1 cellular context compared by ENCODE assay signal in the genomic region with DNA sequence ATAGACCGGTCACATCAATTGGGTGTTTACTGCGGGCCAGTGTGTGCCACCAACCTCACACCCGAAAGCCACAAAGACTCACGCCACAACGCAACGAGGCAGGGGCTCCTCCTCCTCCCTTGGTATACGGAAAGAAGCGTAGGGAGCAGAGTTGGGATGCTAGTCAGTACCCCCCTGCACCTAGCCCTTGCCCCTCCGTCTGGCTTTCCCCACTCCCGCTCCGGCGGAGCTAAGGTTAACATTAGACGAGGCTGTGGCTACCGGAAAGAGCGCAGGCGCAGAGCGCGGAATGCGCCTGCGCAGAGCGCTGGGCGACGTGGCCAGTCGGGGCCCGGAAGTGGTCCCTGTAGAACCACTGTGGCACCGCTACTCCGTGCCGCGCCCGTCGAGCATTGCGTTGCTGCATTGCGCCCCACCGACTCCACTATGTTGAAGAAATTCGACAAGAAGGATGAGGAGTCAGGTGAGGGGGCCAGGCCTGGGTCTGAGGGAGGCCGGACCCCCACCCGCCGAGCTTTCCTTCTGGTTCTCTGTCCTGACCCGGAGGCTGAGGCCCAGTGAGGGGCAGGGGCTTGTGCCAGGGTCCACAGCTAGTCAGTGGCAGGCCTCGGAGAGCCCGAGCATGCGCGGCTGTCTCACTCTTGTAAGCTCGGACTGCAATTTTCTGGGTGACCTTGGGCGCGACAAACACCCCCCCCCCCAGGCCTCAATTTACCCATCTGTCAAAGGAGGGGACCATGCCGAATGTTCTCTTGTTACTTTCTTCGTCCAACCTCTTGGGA.
TF ChIP-seq lines count a peak whose summit lies in the region.

A gene with protein sequence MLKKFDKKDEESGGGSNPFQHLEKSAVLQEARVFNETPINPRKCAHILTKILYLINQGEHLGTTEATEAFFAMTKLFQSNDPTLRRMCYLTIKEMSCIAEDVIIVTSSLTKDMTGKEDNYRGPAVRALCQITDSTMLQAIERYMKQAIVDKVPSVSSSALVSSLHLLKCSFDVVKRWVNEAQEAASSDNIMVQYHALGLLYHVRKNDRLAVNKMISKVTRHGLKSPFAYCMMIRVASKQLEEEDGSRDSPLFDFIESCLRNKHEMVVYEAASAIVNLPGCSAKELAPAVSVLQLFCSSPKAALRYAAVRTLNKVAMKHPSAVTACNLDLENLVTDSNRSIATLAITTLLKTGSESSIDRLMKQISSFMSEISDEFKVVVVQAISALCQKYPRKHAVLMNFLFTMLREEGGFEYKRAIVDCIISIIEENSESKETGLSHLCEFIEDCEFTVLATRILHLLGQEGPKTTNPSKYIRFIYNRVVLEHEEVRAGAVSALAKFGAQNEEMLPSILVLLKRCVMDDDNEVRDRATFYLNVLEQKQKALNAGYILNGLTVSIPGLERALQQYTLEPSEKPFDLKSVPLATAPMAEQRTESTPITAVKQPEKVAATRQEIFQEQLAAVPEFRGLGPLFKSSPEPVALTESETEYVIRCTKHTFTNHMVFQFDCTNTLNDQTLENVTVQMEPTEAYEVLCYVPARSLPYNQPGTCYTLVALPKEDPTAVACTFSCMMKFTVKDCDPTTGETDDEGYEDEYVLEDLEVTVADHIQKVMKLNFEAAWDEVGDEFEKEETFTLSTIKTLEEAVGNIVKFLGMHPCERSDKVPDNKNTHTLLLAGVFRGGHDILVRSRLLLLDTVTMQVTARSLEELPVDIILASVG (plus strand): TSS at position 323 of the 782 bp plus-strand sequence. CDS start 104 bp downstream, at position 427.

TF ChIP-seq in HepG2, 621 proteins besides CTCF, POLR2A, EP300 and RAD21 (continued from another document and continues in another):
- TF ChIP-seq, protein P1, sequence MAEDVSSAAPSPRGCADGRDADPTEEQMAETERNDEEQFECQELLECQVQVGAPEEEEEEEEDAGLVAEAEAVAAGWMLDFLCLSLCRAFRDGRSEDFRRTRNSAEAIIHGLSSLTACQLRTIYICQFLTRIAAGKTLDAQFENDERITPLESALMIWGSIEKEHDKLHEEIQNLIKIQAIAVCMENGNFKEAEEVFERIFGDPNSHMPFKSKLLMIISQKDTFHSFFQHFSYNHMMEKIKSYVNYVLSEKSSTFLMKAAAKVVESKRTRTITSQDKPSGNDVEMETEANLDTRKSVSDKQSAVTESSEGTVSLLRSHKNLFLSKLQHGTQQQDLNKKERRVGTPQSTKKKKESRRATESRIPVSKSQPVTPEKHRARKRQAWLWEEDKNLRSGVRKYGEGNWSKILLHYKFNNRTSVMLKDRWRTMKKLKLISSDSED (CRISPR knock-in tag; IDR thresholded peaks at IDR 0.05) = no peak
- TF ChIP-seq ZNF180 (CRISPR knock-in tag; IDR thresholded peaks at IDR 0.05; ENCODE audit: borderline replicate concordance, low read depth) = no peak
- no peak for TF ChIP-seq SP140L (CRISPR knock-in tag; IDR thresholded peaks at IDR 0.05; ENCODE audit: borderline replicate concordance)
- peak; percentile 19; the same call in 1 of the 2 replicates for TF ChIP-seq ZNF232 (CRISPR knock-in tag; IDR thresholded peaks at IDR 0.05; ENCODE audit: borderline replicate concordance)
- peak; percentile 63; the same call in 1 of the 2 replicates for TF ChIP-seq BRD4 (CRISPR knock-in tag; IDR thresholded peaks at IDR 0.05)
- TF ChIP-seq, protein P2, sequence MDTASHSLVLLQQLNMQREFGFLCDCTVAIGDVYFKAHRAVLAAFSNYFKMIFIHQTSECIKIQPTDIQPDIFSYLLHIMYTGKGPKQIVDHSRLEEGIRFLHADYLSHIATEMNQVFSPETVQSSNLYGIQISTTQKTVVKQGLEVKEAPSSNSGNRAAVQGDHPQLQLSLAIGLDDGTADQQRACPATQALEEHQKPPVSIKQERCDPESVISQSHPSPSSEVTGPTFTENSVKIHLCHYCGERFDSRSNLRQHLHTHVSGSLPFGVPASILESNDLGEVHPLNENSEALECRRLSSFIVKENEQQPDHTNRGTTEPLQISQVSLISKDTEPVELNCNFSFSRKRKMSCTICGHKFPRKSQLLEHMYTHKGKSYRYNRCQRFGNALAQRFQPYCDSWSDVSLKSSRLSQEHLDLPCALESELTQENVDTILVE (CRISPR knock-in tag; IDR thresholded peaks at IDR 0.05) = peak; percentile 66; the same call in 1 of the 2 replicates
- TF ChIP-seq KLF15 (CRISPR knock-in tag; IDR thresholded peaks at IDR 0.05; ENCODE audit: borderline replicate concordance) = 0 out of 2 replicates have a peak, but pooled peaks have one; percentile 25
- TF ChIP-seq CBX5 (CRISPR knock-in tag; IDR thresholded peaks at IDR 0.05; ENCODE audit: borderline replicate concordance) = peak; percentile 23; the same call in 1 of the 2 replicates
- TF ChIP-seq ZNF543 (CRISPR knock-in tag; IDR thresholded peaks at IDR 0.05) = 0 out of 2 replicates have a peak, but pooled peaks have one; percentile 18
- TF ChIP-seq SOX6 (IDR thresholded peaks at IDR 0.05) = no peak
- TF ChIP-seq SOX6 (CRISPR knock-in tag; IDR thresholded peaks at IDR 0.05) = peak; percentile 36
- TF ChIP-seq, protein P3, sequence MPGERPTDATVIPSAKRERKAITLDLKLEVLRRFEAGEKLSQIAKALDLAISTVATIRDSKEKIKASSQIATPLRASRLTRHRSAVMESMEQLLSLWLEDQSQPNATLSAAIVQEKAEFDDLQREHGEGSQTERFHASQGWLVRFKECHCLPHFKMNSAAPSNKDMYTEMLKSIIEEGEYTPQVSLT (CRISPR knock-in tag; IDR thresholded peaks at IDR 0.05; ENCODE audit: borderline replicate concordance, low read depth) = no peak
- TF ChIP-seq, protein P4, sequence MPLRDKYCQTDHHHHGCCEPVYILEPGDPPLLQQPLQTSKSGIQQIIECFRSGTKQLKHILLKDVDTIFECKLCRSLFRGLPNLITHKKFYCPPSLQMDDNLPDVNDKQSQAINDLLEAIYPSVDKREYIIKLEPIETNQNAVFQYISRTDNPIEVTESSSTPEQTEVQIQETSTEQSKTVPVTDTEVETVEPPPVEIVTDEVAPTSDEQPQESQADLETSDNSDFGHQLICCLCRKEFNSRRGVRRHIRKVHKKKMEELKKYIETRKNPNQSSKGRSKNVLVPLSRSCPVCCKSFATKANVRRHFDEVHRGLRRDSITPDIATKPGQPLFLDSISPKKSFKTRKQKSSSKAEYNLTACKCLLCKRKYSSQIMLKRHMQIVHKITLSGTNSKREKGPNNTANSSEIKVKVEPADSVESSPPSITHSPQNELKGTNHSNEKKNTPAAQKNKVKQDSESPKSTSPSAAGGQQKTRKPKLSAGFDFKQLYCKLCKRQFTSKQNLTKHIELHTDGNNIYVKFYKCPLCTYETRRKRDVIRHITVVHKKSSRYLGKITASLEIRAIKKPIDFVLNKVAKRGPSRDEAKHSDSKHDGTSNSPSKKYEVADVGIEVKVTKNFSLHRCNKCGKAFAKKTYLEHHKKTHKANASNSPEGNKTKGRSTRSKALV (CRISPR knock-in tag; IDR thresholded peaks at IDR 0.05) = 0 out of 2 replicates have a peak, but pooled peaks have one; percentile 40
- no peak for TF ChIP-seq HMGA1 (CRISPR knock-in tag; conservative IDR thresholded peaks at IDR 0.05)
- TF ChIP-seq, protein P5, sequence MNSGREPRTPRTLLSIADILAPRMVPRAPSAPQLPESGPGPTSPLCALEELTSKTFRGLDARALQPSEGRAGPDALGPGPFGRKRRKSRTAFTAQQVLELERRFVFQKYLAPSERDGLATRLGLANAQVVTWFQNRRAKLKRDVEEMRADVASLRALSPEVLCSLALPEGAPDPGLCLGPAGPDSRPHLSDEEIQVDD (CRISPR knock-in tag; IDR thresholded peaks at IDR 0.05; ENCODE audit: borderline replicate concordance) = peak; percentile 34; the same call in 1 of the 2 replicates
- TF ChIP-seq, protein P6, sequence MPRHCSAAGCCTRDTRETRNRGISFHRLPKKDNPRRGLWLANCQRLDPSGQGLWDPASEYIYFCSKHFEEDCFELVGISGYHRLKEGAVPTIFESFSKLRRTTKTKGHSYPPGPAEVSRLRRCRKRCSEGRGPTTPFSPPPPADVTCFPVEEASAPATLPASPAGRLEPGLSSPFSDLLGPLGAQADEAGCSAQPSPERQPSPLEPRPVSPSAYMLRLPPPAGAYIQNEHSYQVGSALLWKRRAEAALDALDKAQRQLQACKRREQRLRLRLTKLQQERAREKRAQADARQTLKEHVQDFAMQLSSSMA (CRISPR knock-in tag; IDR thresholded peaks at IDR 0.05) = 0 out of 2 replicates have a peak, but pooled peaks have one; percentile 42
- TF ChIP-seq, protein P7, sequence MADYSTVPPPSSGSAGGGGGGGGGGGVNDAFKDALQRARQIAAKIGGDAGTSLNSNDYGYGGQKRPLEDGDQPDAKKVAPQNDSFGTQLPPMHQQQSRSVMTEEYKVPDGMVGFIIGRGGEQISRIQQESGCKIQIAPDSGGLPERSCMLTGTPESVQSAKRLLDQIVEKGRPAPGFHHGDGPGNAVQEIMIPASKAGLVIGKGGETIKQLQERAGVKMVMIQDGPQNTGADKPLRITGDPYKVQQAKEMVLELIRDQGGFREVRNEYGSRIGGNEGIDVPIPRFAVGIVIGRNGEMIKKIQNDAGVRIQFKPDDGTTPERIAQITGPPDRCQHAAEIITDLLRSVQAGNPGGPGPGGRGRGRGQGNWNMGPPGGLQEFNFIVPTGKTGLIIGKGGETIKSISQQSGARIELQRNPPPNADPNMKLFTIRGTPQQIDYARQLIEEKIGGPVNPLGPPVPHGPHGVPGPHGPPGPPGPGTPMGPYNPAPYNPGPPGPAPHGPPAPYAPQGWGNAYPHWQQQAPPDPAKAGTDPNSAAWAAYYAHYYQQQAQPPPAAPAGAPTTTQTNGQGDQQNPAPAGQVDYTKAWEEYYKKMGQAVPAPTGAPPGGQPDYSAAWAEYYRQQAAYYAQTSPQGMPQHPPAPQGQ (CRISPR knock-in tag; IDR thresholded peaks at IDR 0.05; ENCODE audit: borderline replicate concordance) = no peak
- TF ChIP-seq POGZ (CRISPR knock-in tag; IDR thresholded peaks at IDR 0.05) = peak; percentile 73
- peak; percentile 52; the same call in 1 of the 2 replicates for TF ChIP-seq ZNF589 (CRISPR knock-in tag; conservative IDR thresholded peaks at IDR 0.05)
- TF ChIP-seq NRL (CRISPR knock-in tag; IDR thresholded peaks at IDR 0.05; ENCODE audit: borderline replicate concordance) = peak; percentile 84; the same call in 1 of the 2 replicates
- TF ChIP-seq ZNF674 (CRISPR knock-in tag; IDR thresholded peaks at IDR 0.05; ENCODE audit: low read depth) = no peak
- TF ChIP-seq ZNF382 (CRISPR knock-in tag; IDR thresholded peaks at IDR 0.05; ENCODE audit: borderline replicate concordance) = no peak
- peak; percentile 64; the same call in 1 of the 2 replicates for TF ChIP-seq HES4 (CRISPR knock-in tag; IDR thresholded peaks at IDR 0.05; ENCODE audit: borderline replicate concordance)
- TF ChIP-seq ZNF121 (CRISPR knock-in tag; IDR thresholded peaks at IDR 0.05) = no peak
- TF ChIP-seq HOXA5 (CRISPR knock-in tag; IDR thresholded peaks at IDR 0.05) = peak; percentile 71; the same call in 1 of the 2 replicates
- no peak for TF ChIP-seq ZNF136 (CRISPR knock-in tag; IDR thresholded peaks at IDR 0.05; ENCODE audit: low read depth)
- 0 out of 2 replicates have a peak, but pooled peaks have one; percentile 49 for TF ChIP-seq ZNF235 (CRISPR knock-in tag; IDR thresholded peaks at IDR 0.05; ENCODE audit: borderline replicate concordance)
- TF ChIP-seq ZNF30 (CRISPR knock-in tag; IDR thresholded peaks at IDR 0.05) = 0 out of 2 replicates have a peak, but pooled peaks have one; percentile 51
- TF ChIP-seq ZNF772 (CRISPR knock-in tag; IDR thresholded peaks at IDR 0.05) = peak; percentile 61; the same call in 1 of the 2 replicates
- no peak; the same call in 1 of the 2 replicates for TF ChIP-seq SATB2 (CRISPR knock-in tag; IDR thresholded peaks at IDR 0.05)
- TF ChIP-seq NR2C2 (CRISPR knock-in tag; IDR thresholded peaks at IDR 0.05; ENCODE audit: borderline replicate concordance) = peak; percentile 86
- TF ChIP-seq SNAI1 (CRISPR knock-in tag; IDR thresholded peaks at IDR 0.05; ENCODE audit: borderline replicate concordance) = peak; percentile 63; the same call in 1 of the 2 replicates
- TF ChIP-seq, protein P8, sequence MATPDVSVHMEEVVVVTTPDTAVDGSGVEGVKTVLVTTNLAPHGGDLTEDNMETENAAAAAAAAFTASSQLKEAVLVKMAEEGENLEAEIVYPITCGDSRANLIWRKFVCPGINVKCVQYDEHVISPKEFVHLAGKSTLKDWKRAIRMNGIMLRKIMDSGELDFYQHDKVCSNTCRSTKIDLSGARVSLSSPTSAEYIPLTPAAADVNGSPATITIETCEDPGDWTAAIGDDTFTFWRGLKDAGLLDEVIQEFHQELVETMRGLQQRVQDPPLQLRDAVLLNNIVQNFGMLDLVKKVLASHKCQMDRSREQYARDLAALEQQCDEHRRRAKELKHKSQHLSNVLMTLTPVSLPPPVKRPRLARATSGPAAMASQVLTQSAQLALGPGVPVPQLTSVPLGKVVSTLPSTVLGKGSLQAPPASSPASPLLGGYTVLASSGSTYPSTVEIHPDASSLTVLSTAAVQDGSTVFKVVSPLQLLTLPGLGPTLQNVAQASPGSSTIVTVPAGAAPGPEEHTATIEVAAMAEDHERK (CRISPR knock-in tag; IDR thresholded peaks at IDR 0.05; ENCODE audit: low read depth) = 0 out of 2 replicates have a peak, but pooled peaks have one; percentile 53
- peak; percentile 11; the same call in 1 of the 2 replicates for TF ChIP-seq ZNF263 (CRISPR knock-in tag; IDR thresholded peaks at IDR 0.05)
- TF ChIP-seq BORCS8-MEF2B (CRISPR knock-in tag; IDR thresholded peaks at IDR 0.05) = peak; percentile 87
- TF ChIP-seq, protein P9, sequence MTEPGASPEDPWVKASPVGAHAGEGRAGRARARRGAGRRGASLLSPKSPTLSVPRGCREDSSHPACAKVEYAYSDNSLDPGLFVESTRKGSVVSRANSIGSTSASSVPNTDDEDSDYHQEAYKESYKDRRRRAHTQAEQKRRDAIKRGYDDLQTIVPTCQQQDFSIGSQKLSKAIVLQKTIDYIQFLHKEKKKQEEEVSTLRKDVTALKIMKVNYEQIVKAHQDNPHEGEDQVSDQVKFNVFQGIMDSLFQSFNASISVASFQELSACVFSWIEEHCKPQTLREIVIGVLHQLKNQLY (CRISPR knock-in tag; IDR thresholded peaks at IDR 0.05) = 0 out of 2 replicates have a peak, but pooled peaks have one; percentile 36
- no peak for TF ChIP-seq ZNF205 (CRISPR knock-in tag; IDR thresholded peaks at IDR 0.05)
- peak; percentile 85 for TF ChIP-seq HNRNPL (IDR thresholded peaks at IDR 0.05; ENCODE audit: low read depth, low read length)
- TF ChIP-seq TOE1 (CRISPR knock-in tag; IDR thresholded peaks at IDR 0.05) = no peak
- TF ChIP-seq ZSCAN25 (CRISPR knock-in tag; IDR thresholded peaks at IDR 0.05) = peak; percentile 58; the same call in 1 of the 2 replicates
- TF ChIP-seq ZZZ3 (CRISPR knock-in tag; IDR thresholded peaks at IDR 0.05; ENCODE audit: borderline replicate concordance) = 0 out of 2 replicates have a peak, but pooled peaks have one; percentile 60
- TF ChIP-seq, protein P10, sequence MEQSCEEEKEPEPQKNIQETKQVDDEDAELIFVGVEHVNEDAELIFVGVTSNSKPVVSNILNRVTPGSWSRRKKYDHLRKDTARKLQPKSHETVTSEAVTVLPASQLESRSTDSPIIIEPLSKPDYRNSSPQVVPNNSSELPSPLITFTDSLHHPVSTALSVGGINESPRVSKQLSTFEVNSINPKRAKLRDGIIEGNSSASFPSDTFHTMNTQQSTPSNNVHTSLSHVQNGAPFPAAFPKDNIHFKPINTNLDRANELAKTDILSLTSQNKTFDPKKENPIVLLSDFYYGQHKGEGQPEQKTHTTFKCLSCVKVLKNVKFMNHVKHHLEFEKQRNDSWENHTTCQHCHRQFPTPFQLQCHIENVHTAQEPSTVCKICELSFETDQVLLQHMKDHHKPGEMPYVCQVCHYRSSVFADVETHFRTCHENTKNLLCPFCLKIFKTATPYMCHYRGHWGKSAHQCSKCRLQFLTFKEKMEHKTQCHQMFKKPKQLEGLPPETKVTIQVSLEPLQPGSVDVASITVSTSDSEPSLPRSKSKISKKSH (CRISPR knock-in tag; IDR thresholded peaks at IDR 0.05; ENCODE audit: borderline replicate concordance) = peak; percentile 44; the same call in 1 of the 2 replicates
